Comparison of ENCODE assay signal across 8 cellular contexts in genomic region chr4:98467627-98468072, GRCh38.
DNase-seq lines count a peak whose midpoint lies in the region; ATAC-seq lines count a peak whose summit lies in the region.

No MANE protein-coding gene starts in this region.

- ATAC-seq in GM19035 (IDR thresholded peaks at IDR 0.05; ENCODE audit: unreplicated experiment), result peak; percentile 97
- ATAC-seq in HG03354 (IDR thresholded peaks at IDR 0.05; ENCODE audit: poor library complexity, severe bottlenecking, unreplicated experiment), result peak; percentile 97

- no peaks in the 10 kb centered on the region for H3K27me3 ChIP-seq in BLaER1

- DNase-seq in NCI-H526 treated with DMSO at 0.1 percent for 48 hours (lab: John Stamatoyannopoulos, UW), result peak; percentile 55
- peak; percentile 64 to 76 for DNase-seq in activated CD4-positive, alpha-beta T cell treated with anti-CD3 and anti-CD28 coated beads, Interleukin-2, amount 50 U/mL, for 48 hours
- DNase-seq in effector CD4-positive, alpha-beta T cell, result peak; percentile 50
- peak; percentile 90 to 94 for DNase-seq in lung microvascular endothelial cell (ENCODE audit: low read depth in 2 of 2)
- DNase-seq in stimulated activated CD4-positive, alpha-beta T cell treated with anti-CD3 and anti-CD28 coated beads, TNF-alpha, amount 100 ng/mL, for 4 hours (ENCODE audit: low read depth in 3 of 3), result peak in 2 of 3 experiments; percentile 56 to 60

- H3K27ac ChIP-seq in BLaER1, result no peak overlapping the region

- H3K4me1 ChIP-seq in BLaER1, result peaks cover 15% of the 10 kb centered on the region

- H3K9ac ChIP-seq in BLaER1, result no peak overlapping the region

- peak overlapping the region; percentile 38 for H3K4me2 ChIP-seq in BLaER1

- no peak overlapping the region for H3K4me3 ChIP-seq in BLaER1

- H3K9me3 ChIP-seq in BLaER1, result no peaks in the 10 kb centered on the region

- H3K36me3 ChIP-seq in BLaER1, result no peaks in the 10 kb centered on the region

- H4K20me1 ChIP-seq in BLaER1, result no peaks in the 10 kb centered on the region
